In genomic region chr12:13211859-13212664, GRCh38 we compare ENCODE assay signal across 7 cellular contexts. TPM values are rescaled to one million over a fixed set of nuclear protein-coding genes. Genes with fewer than 3 reads are reported as not detected.
DNase-seq lines count a peak whose midpoint lies in the region; ATAC-seq lines count a peak whose summit lies in the region.

No MANE protein-coding gene starts in this region.

- H3K36me3 Mint-ChIP-seq in T-helper 2 cell treated with Interferon-gamma antibody and Interleukin-4, amounts not matched to agents 5 μg/mL and 100 μg/mL, for 36 hours (ENCODE audit: low read depth): no peaks in the 10 kb centered on the region

- no peak overlapping the region for H3K27ac Mint-ChIP-seq in T-helper 2 cell treated with Interferon-gamma antibody and Interleukin-4, amounts not matched to agents 5 μg/mL and 100 μg/mL, for 36 hours

- peak; percentile 39 for DNase-seq in NCI-H146 (lab: John Stamatoyannopoulos, UW)
- peak; percentile 59 for DNase-seq in T-helper 2 cell treated with Interferon-gamma antibody and Interleukin-4, amounts not matched to agents 5 μg/mL and 100 μg/mL, for 36 hours (ENCODE audit: low spot score)
- peak in 45 of 58 donors; percentile 2 to 72 (median 34) for DNase-seq in anterior cingulate cortex (lab: John Stamatoyannopoulos, UW)
- peak; percentile 44 to 74 (median 46) for DNase-seq in stimulated activated CD4-positive, alpha-beta T cell treated with anti-CD3 and anti-CD28 coated beads, Interleukin-12 subunit alpha, Interleukin-12 subunit beta, amount 100 ng/mL, for 48 hours (ENCODE audit: low read depth in 2 of 3, low spot score in 1 of 3)
- no peak for DNase-seq in mesenteric fat pad (ENCODE audit: low spot score)

- no peaks in the 10 kb centered on the region for H3K27me3 Mint-ChIP-seq in T-helper 2 cell treated with Interferon-gamma antibody and Interleukin-4, amounts not matched to agents 5 μg/mL and 100 μg/mL, for 36 hours (ENCODE audit: low read depth)

- H3K27ac ChIP-seq in iPS-20b (ENCODE audit: low read length): no peak overlapping the region

- ATAC-seq in GM18498 (IDR thresholded peaks at IDR 0.05; ENCODE audit: unreplicated experiment): peak; percentile 51

- H3K4me1 Mint-ChIP-seq in T-helper 2 cell treated with Interferon-gamma antibody and Interleukin-4, amounts not matched to agents 5 μg/mL and 100 μg/mL, for 36 hours (ENCODE audit: low read depth): peaks cover 6% of the 10 kb centered on the region

- no peaks in the 10 kb centered on the region for H3K9me3 Mint-ChIP-seq in T-helper 2 cell treated with Interferon-gamma antibody and Interleukin-4, amounts not matched to agents 5 μg/mL and 100 μg/mL, for 36 hours

- no peak overlapping the region for H3K4me3 ChIP-seq in iPS-20b (ENCODE audit: low read length)

- no peaks in the 10 kb centered on the region for H3K36me3 ChIP-seq in iPS-20b (ENCODE audit: insufficient read depth, low read depth, low read length)

- H3K9ac ChIP-seq in iPS-20b (ENCODE audit: low read depth, low read length): peak overlapping the region; percentile 46; the same call in 1 of the 2 replicates

- H3K27me3 ChIP-seq in iPS-20b (ENCODE audit: insufficient read depth, low read length): no peaks in the 10 kb centered on the region

- peaks cover 20% of the 10 kb centered on the region for H3K4me1 ChIP-seq in iPS-20b (ENCODE audit: insufficient read depth, low read length)

- no peak overlapping the region for H3K4me3 Mint-ChIP-seq in T-helper 2 cell treated with Interferon-gamma antibody and Interleukin-4, amounts not matched to agents 5 μg/mL and 100 μg/mL, for 36 hours

- no peaks in the 10 kb centered on the region for H3K9me3 ChIP-seq in iPS-20b (ENCODE audit: insufficient read depth, low read depth, low read length)

RNA-seq across cellular contexts. Expression of gene EMP1, which starts 15.5 kb away (rescaled TPM):
- 1,519 TPM for total RNA-seq in mesenteric fat pad
